In genomic region chr10:4984971-4985594, GRCh38 we compare ENCODE assay signal across 1 cellular context.
TF ChIP-seq lines count a peak whose summit lies in the region.

No MANE protein-coding gene starts in this region.

TF ChIP-seq in A549, 52 proteins besides CTCF, POLR2A, EP300 and RAD21 (continued from another document):
- TF ChIP-seq, protein P1, sequence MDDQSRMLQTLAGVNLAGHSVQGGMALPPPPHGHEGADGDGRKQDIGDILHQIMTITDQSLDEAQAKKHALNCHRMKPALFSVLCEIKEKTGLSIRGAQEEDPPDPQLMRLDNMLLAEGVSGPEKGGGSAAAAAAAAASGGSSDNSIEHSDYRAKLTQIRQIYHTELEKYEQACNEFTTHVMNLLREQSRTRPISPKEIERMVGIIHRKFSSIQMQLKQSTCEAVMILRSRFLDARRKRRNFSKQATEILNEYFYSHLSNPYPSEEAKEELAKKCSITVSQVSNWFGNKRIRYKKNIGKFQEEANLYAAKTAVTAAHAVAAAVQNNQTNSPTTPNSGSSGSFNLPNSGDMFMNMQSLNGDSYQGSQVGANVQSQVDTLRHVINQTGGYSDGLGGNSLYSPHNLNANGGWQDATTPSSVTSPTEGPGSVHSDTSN (IDR thresholded peaks at IDR 0.05): peak; percentile 83
- no peak for TF ChIP-seq SREBF2 (IDR thresholded peaks at IDR 0.05)
- TF ChIP-seq HDAC2 (IDR thresholded peaks at IDR 0.05): no peak
- peak; percentile 97 for TF ChIP-seq FOSB (CRISPR knock-in tag; IDR thresholded peaks at IDR 0.05)
- TF ChIP-seq RARB (CRISPR knock-in tag; IDR thresholded peaks at IDR 0.05): peak; percentile 98
- peak; percentile 99 for TF ChIP-seq POLR2AphosphoS2 (conservative IDR thresholded peaks at IDR 0.05; ENCODE audit: low read length)
- TF ChIP-seq HOXB13 (CRISPR knock-in tag; IDR thresholded peaks at IDR 0.05; ENCODE audit: low read depth): no peak
- no peak for TF ChIP-seq KDM5A (IDR thresholded peaks at IDR 0.05)
- TF ChIP-seq HOXB5 (CRISPR knock-in tag; IDR thresholded peaks at IDR 0.05): peak; percentile 52
- no peak for TF ChIP-seq CBX2 (IDR thresholded peaks at IDR 0.05; ENCODE audit: borderline replicate concordance, low read depth)
- TF ChIP-seq CHD2 (IDR thresholded peaks at IDR 0.05; ENCODE audit: low read length, partially characterized antibody): peak; percentile 54
- peak; percentile 98 for TF ChIP-seq TP53 (CRISPR knock-in tag; IDR thresholded peaks at IDR 0.05)
- peak; percentile 55 for TF ChIP-seq REST (IDR thresholded peaks at IDR 0.05)
- TF ChIP-seq ZNF302 (CRISPR knock-in tag; IDR thresholded peaks at IDR 0.05): no peak
- peak; percentile 51 for TF ChIP-seq ESRRA (IDR thresholded peaks at IDR 0.05; ENCODE audit: borderline replicate concordance, low read length)
- TF ChIP-seq, protein P2, sequence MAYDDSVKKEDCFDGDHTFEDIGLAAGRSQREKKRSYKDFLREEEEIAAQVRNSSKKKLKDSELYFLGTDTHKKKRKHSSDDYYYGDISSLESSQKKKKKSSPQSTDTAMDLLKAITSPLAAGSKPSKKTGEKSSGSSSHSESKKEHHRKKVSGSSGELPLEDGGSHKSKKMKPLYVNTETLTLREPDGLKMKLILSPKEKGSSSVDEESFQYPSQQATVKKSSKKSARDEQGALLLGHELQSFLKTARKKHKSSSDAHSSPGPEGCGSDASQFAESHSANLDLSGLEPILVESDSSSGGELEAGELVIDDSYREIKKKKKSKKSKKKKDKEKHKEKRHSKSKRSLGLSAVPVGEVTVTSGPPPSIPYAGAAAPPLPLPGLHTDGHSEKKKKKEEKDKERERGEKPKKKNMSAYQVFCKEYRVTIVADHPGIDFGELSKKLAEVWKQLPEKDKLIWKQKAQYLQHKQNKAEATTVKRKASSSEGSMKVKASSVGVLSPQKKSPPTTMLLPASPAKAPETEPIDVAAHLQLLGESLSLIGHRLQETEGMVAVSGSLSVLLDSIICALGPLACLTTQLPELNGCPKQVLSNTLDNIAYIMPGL (CRISPR knock-in tag; IDR thresholded peaks at IDR 0.05; ENCODE audit: borderline replicate concordance): peak; percentile 86
- no peak for TF ChIP-seq MAFK (IDR thresholded peaks at IDR 0.05; ENCODE audit: partially characterized antibody)
- no peak for TF ChIP-seq CEBPB (IDR thresholded peaks at IDR 0.05)
- no peak; the same call in 1 of the 2 replicates for TF ChIP-seq E2F6 (IDR thresholded peaks at IDR 0.05; ENCODE audit: borderline replicate concordance, low read depth)
- TF ChIP-seq EHF (CRISPR knock-in tag; IDR thresholded peaks at IDR 0.05): peak; percentile 86
- peak; percentile 92; a peak in 4 of 5 replicates for TF ChIP-seq JUN (IDR thresholded peaks at IDR 0.05)
- TF ChIP-seq NPAS2 (CRISPR knock-in tag; IDR thresholded peaks at IDR 0.05; ENCODE audit: borderline replicate concordance): no peak
- peak; percentile 62 for TF ChIP-seq GATA3 (IDR thresholded peaks at IDR 0.05; ENCODE audit: borderline replicate concordance)
- peak; percentile 35; the same call in 1 of the 3 replicates for TF ChIP-seq BCL3 (IDR thresholded peaks at IDR 0.05)
- no peak for TF ChIP-seq ZFP36 (IDR thresholded peaks at IDR 0.05; ENCODE audit: borderline replicate concordance, partially characterized antibody)
- TF ChIP-seq CBX8 (IDR thresholded peaks at IDR 0.05): no peak
- TF ChIP-seq HOXA7 (CRISPR knock-in tag; IDR thresholded peaks at IDR 0.05): peak; percentile 98
- TF ChIP-seq SMC3 (IDR thresholded peaks at IDR 0.05): 0 out of 3 replicates have a peak, but pooled peaks have one; percentile 11
- TF ChIP-seq TFCP2L1 (CRISPR knock-in tag; IDR thresholded peaks at IDR 0.05): peak; percentile 95
- peak; percentile 79 for TF ChIP-seq MYC (IDR thresholded peaks at IDR 0.05; ENCODE audit: borderline replicate concordance, low read length)
- no peak for TF ChIP-seq HEYL (CRISPR knock-in tag; IDR thresholded peaks at IDR 0.05)
- TF ChIP-seq RCOR1 (IDR thresholded peaks at IDR 0.05; ENCODE audit: low read depth, low read length): no peak
- no peak for TF ChIP-seq FOXS1 (CRISPR knock-in tag; IDR thresholded peaks at IDR 0.05)
- TF ChIP-seq, protein P3, sequence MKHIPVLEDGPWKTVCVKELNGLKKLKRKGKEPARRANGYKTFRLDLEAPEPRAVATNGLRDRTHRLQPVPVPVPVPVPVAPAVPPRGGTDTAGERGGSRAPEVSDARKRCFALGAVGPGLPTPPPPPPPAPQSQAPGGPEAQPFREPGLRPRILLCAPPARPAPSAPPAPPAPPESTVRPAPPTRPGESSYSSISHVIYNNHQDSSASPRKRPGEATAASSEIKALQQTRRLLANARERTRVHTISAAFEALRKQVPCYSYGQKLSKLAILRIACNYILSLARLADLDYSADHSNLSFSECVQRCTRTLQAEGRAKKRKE (CRISPR knock-in tag; IDR thresholded peaks at IDR 0.05; ENCODE audit: low read depth): peak; percentile 44
- no peak for TF ChIP-seq BHLHE40 (IDR thresholded peaks at IDR 0.05; ENCODE audit: low read depth, low read length)
- no peak for TF ChIP-seq MAZ (IDR thresholded peaks at IDR 0.05; ENCODE audit: borderline replicate concordance, low read depth, low read length)
- TF ChIP-seq NR3C1 (IDR thresholded peaks at IDR 0.05): no peak
- TF ChIP-seq RNF2 (IDR thresholded peaks at IDR 0.05; ENCODE audit: borderline replicate concordance, low read depth): no peak
- TF ChIP-seq ELK1 (IDR thresholded peaks at IDR 0.05; ENCODE audit: low read depth, low read length): no peak
